In genomic region chr19:13099073-13099999, GRCh38 we compare ENCODE assay signal across 1 cellular context.
TF ChIP-seq lines count a peak whose summit lies in the region.

No MANE protein-coding gene starts in this region.

TF ChIP-seq in GM12878, 131 proteins besides CTCF, POLR2A, EP300 and RAD21 (continued from another document and continues in another):
- TF ChIP-seq, protein P1, sequence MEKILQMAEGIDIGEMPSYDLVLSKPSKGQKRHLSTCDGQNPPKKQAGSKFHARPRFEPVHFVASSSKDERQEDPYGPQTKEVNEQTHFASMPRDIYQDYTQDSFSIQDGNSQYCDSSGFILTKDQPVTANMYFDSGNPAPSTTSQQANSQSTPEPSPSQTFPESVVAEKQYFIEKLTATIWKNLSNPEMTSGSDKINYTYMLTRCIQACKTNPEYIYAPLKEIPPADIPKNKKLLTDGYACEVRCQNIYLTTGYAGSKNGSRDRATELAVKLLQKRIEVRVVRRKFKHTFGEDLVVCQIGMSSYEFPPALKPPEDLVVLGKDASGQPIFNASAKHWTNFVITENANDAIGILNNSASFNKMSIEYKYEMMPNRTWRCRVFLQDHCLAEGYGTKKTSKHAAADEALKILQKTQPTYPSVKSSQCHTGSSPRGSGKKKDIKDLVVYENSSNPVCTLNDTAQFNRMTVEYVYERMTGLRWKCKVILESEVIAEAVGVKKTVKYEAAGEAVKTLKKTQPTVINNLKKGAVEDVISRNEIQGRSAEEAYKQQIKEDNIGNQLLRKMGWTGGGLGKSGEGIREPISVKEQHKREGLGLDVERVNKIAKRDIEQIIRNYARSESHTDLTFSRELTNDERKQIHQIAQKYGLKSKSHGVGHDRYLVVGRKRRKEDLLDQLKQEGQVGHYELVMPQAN (conservative IDR thresholded peaks at IDR 0.05): no peak
- TF ChIP-seq NFYA (IDR thresholded peaks at IDR 0.05; ENCODE audit: borderline replicate concordance, low read depth, low read length): no peak
- TF ChIP-seq, protein P2, sequence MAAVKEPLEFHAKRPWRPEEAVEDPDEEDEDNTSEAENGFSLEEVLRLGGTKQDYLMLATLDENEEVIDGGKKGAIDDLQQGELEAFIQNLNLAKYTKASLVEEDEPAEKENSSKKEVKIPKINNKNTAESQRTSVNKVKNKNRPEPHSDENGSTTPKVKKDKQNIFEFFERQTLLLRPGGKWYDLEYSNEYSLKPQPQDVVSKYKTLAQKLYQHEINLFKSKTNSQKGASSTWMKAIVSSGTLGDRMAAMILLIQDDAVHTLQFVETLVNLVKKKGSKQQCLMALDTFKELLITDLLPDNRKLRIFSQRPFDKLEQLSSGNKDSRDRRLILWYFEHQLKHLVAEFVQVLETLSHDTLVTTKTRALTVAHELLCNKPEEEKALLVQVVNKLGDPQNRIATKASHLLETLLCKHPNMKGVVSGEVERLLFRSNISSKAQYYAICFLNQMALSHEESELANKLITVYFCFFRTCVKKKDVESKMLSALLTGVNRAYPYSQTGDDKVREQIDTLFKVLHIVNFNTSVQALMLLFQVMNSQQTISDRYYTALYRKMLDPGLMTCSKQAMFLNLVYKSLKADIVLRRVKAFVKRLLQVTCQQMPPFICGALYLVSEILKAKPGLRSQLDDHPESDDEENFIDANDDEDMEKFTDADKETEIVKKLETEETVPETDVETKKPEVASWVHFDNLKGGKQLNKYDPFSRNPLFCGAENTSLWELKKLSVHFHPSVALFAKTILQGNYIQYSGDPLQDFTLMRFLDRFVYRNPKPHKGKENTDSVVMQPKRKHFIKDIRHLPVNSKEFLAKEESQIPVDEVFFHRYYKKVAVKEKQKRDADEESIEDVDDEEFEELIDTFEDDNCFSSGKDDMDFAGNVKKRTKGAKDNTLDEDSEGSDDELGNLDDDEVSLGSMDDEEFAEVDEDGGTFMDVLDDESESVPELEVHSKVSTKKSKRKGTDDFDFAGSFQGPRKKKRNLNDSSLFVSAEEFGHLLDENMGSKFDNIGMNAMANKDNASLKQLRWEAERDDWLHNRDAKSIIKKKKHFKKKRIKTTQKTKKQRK (IDR thresholded peaks at IDR 0.05; ENCODE audit: low read depth, low read length): no peak
- TF ChIP-seq ZBTB4 (CRISPR knock-in tag; IDR thresholded peaks at IDR 0.05): no peak
- TF ChIP-seq HDGF (IDR thresholded peaks at IDR 0.05): no peak
- no peak for TF ChIP-seq EED (IDR thresholded peaks at IDR 0.05; ENCODE audit: low read depth)
- TF ChIP-seq BCLAF1 (IDR thresholded peaks at IDR 0.05): no peak
- no peak for TF ChIP-seq STAT1 (conservative IDR thresholded peaks at IDR 0.05)
- no peak for TF ChIP-seq BCL11A (IDR thresholded peaks at IDR 0.05; ENCODE audit: low read depth, low read length)
- TF ChIP-seq, protein P3, sequence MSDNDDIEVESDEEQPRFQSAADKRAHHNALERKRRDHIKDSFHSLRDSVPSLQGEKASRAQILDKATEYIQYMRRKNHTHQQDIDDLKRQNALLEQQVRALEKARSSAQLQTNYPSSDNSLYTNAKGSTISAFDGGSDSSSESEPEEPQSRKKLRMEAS (IDR thresholded peaks at IDR 0.05; ENCODE audit: low read depth, low read length): peak; percentile 49; the same call in 1 of the 2 replicates
- TF ChIP-seq TBL1XR1 (IDR thresholded peaks at IDR 0.05; ENCODE audit: low read depth, low read length): no peak
- TF ChIP-seq CBX5 (IDR thresholded peaks at IDR 0.05; ENCODE audit: low read depth): no peak
- no peak for TF ChIP-seq ESRRA (IDR thresholded peaks at IDR 0.05; ENCODE audit: low read length)
- no peak for TF ChIP-seq POU2F2 (IDR thresholded peaks at IDR 0.05; ENCODE audit: borderline replicate concordance, low read depth, low read length)
- no peak for TF ChIP-seq CBX3 (IDR thresholded peaks at IDR 0.05; ENCODE audit: borderline replicate concordance, low read depth)
- TF ChIP-seq USF1 (IDR thresholded peaks at IDR 0.05; ENCODE audit: borderline replicate concordance, extremely low read length, insufficient read depth, low read depth, low read length): no peak
- no peak; the same call in none of the 2 replicates for TF ChIP-seq GABPA (IDR thresholded peaks at IDR 0.05; ENCODE audit: low read depth)
- TF ChIP-seq, protein P4, sequence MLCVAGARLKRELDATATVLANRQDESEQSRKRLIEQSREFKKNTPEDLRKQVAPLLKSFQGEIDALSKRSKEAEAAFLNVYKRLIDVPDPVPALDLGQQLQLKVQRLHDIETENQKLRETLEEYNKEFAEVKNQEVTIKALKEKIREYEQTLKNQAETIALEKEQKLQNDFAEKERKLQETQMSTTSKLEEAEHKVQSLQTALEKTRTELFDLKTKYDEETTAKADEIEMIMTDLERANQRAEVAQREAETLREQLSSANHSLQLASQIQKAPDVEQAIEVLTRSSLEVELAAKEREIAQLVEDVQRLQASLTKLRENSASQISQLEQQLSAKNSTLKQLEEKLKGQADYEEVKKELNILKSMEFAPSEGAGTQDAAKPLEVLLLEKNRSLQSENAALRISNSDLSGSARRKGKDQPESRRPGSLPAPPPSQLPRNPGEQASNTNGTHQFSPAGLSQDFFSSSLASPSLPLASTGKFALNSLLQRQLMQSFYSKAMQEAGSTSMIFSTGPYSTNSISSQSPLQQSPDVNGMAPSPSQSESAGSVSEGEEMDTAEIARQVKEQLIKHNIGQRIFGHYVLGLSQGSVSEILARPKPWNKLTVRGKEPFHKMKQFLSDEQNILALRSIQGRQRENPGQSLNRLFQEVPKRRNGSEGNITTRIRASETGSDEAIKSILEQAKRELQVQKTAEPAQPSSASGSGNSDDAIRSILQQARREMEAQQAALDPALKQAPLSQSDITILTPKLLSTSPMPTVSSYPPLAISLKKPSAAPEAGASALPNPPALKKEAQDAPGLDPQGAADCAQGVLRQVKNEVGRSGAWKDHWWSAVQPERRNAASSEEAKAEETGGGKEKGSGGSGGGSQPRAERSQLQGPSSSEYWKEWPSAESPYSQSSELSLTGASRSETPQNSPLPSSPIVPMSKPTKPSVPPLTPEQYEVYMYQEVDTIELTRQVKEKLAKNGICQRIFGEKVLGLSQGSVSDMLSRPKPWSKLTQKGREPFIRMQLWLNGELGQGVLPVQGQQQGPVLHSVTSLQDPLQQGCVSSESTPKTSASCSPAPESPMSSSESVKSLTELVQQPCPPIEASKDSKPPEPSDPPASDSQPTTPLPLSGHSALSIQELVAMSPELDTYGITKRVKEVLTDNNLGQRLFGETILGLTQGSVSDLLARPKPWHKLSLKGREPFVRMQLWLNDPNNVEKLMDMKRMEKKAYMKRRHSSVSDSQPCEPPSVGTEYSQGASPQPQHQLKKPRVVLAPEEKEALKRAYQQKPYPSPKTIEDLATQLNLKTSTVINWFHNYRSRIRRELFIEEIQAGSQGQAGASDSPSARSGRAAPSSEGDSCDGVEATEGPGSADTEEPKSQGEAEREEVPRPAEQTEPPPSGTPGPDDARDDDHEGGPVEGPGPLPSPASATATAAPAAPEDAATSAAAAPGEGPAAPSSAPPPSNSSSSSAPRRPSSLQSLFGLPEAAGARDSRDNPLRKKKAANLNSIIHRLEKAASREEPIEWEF (IDR thresholded peaks at IDR 0.05; ENCODE audit: insufficient replicate concordance, low read depth, low read length): no peak
- TF ChIP-seq, protein P5, sequence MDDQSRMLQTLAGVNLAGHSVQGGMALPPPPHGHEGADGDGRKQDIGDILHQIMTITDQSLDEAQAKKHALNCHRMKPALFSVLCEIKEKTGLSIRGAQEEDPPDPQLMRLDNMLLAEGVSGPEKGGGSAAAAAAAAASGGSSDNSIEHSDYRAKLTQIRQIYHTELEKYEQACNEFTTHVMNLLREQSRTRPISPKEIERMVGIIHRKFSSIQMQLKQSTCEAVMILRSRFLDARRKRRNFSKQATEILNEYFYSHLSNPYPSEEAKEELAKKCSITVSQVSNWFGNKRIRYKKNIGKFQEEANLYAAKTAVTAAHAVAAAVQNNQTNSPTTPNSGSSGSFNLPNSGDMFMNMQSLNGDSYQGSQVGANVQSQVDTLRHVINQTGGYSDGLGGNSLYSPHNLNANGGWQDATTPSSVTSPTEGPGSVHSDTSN (IDR thresholded peaks at IDR 0.05; ENCODE audit: insufficient replicate concordance, low read depth, low read length): no peak
- TF ChIP-seq GATAD2B (conservative IDR thresholded peaks at IDR 0.05; ENCODE audit: low read depth): peak; percentile 79
- TF ChIP-seq MLLT1 (IDR thresholded peaks at IDR 0.05): no peak
- no peak for TF ChIP-seq NRF1 (conservative IDR thresholded peaks at IDR 0.05; ENCODE audit: low read depth, low read length)
- TF ChIP-seq POLR2AphosphoS5 (IDR thresholded peaks at IDR 0.05; ENCODE audit: low read length): no peak
- TF ChIP-seq FOXK2 (IDR thresholded peaks at IDR 0.05): no peak
- no peak for TF ChIP-seq ATF2 (IDR thresholded peaks at IDR 0.05; ENCODE audit: low read length)
- TF ChIP-seq, protein P6, sequence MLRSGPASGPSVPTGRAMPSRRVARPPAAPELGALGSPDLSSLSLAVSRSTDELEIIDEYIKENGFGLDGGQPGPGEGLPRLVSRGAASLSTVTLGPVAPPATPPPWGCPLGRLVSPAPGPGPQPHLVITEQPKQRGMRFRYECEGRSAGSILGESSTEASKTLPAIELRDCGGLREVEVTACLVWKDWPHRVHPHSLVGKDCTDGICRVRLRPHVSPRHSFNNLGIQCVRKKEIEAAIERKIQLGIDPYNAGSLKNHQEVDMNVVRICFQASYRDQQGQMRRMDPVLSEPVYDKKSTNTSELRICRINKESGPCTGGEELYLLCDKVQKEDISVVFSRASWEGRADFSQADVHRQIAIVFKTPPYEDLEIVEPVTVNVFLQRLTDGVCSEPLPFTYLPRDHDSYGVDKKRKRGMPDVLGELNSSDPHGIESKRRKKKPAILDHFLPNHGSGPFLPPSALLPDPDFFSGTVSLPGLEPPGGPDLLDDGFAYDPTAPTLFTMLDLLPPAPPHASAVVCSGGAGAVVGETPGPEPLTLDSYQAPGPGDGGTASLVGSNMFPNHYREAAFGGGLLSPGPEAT (IDR thresholded peaks at IDR 0.05; ENCODE audit: low read depth): no peak
